In the genomic region with DNA sequence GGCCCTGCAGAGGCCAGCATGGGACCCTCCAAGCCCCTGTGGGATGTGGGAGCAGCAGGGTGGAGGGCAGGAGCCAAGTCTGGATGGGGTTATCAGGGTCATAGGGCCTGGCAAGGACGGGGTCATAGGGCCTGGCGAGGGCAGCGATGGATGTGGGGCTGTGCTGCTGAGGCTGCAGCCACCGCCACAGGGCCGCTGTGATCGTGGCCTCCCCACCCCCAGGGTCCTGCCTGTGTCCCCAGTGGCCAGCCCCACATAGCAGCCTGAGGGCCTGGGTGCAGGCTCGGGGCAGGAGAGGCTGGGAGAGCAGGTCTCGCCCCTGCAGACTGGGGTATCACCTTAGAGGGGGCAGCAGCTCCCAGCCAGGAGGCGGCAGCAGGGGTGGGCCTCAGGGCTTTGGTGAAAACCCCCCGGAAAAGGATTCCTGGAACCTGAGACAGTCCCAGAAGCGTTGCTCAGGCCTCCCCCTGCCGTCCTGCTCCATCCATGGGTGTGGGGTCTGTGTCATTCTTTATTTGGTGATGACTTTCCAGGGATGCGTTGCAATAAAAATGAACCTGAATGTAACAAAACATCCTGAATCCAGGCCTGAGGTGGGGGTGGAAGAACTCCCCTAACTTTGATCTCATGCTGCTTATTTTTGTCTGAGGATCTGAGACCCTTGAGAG, we compare ENCODE assay signal across 1 cellular context.
TF ChIP-seq lines count a peak whose summit lies in the region.

No MANE protein-coding gene starts in this region.

TF ChIP-seq in IMR-90, 13 proteins besides CTCF, POLR2A, EP300 and RAD21:
- TF ChIP-seq RFX5 (IDR thresholded peaks at IDR 0.05; ENCODE audit: low read depth, low read length): no peak
